ENCODE assay signal across 17 cellular contexts in genomic region chr21:27571706-27572105, GRCh38.
DNase-seq lines count a peak whose midpoint lies in the region; ATAC-seq, FAIRE-seq and TF ChIP-seq lines count a peak whose summit lies in the region.
"Had no signal": no experiment of that assay in that cellular context is flagged by ENCODE, and none has a peak within 500 bp of the region (broad histone marks: within the 10 kb centered on the region; RNA-seq: fewer than 3 reads in every experiment).

No MANE protein-coding gene starts in this region.

- DNase-seq in Caki2 (ENCODE audit: low read depth) (peak; percentile 88), RCC 7860 (ENCODE audit: low spot score) (peak; percentile 98), epithelial cell of proximal tubule (ENCODE audit: low read depth) (peak; percentile 99), non-pigmented ciliary epithelial cell (ENCODE audit: low read depth) (peak; percentile 82), GOT3 (lab: John Stamatoyannopoulos, UW) (no peak), DMS153 treated with DMSO at 0.1 percent for 48 hours (lab: John Stamatoyannopoulos, UW; ENCODE audit: unreplicated experiment) (no peak)
- no peak for DNase-seq in activated CD4-positive, CD25-positive, alpha-beta regulatory T cell (lab: John Stamatoyannopoulos, UW)
- DNase-seq: activated CD4-positive, alpha-beta memory T cell treated with anti-CD3 and anti-CD28 coated beads for 36 hours; anterior cingulate cortex; head of caudate nucleus; naive thymus-derived CD8-positive, alpha-beta T cell; NCI-H446 treated with DMSO at 0.1 percent for 48 hours; OCI-M1; right cardiac atrium; stimulated activated CD4-positive, alpha-beta T cell treated with anti-CD3 and anti-CD28 coated beads, Interleukin-4, amount 100 ng/mL, for 4 hours; stimulated activated naive B cell treated with anti-CD40 and anti-IgM and Interleukin-4, amounts not matched to agents 10 μg/mL and 1 μg/mL and 100 μg/mL, for 72 hours had no signal

- FAIRE-seq in RCC 7860 (lab: Jason Lieb, UNC): no peak

- no peak for ATAC-seq in HG03378 (IDR thresholded peaks at IDR 0.05; ENCODE audit: unreplicated experiment)
- ATAC-seq: naive thymus-derived CD8-positive, alpha-beta T cell; right cardiac atrium; stimulated activated naive B cell treated with anti-CD40 and anti-IgM and Interleukin-4, amounts not matched to agents 10 μg/mL and 1 μg/mL and 100 μg/mL, for 72 hours had no signal

- TF ChIP-seq CTCF in epithelial cell of proximal tubule (conservative IDR thresholded peaks at IDR 0.05; ENCODE audit: low read depth, low read length): no peak

- in situ Hi-C loops in Caki2 (cut with HindIII; ENCODE audit: low pct_unique_long_range_greater_than_20kb, low sequenced_read_pairs): no loop called here

- H3K4me3 ChIP-seq in epithelial cell of proximal tubule (ENCODE audit: low read depth, low read length): no peak overlapping the region

Comparison
In these comparisons a context has a peak if more than half of its experiments do, and no peak if none do; other contexts are left out.
1. DNase-seq: peak in Caki2 (single experiment), RCC 7860 (single experiment), epithelial cell of proximal tubule (single experiment) and non-pigmented ciliary epithelial cell (single experiment); none in GOT3 (single experiment), activated CD4-positive, CD25-positive, alpha-beta regulatory T cell (0 of 4) and DMS153 treated with DMSO at 0.1 percent for 48 hours (single experiment).